Comparison of ENCODE assay signal across 5 cellular contexts in the genomic region with DNA sequence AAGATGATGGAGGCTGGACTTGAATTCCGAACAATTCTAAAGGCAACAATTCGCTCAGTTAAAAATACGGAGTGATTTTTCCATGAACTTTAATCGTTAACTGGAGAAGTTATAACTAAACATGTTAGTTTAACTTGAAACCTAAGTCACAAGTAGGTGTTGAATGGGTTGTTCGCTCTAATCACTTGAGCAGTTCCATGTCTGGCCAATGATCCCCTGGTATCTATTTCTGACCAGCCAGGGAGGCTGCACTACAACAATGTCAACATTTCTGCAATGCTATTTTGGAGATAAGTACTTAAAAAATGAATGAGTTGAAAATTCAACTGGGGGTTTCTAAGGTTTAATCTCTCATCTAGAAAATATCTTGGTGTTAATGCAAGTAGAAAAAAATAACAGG.
"Had no signal": no experiment of that assay in that cellular context is flagged by ENCODE, and none has a peak within 500 bp of the region (broad histone marks: within the 10 kb centered on the region; RNA-seq: fewer than 3 reads in every experiment).

No MANE protein-coding gene starts in this region.

- ATAC-seq: HepG2, K562 had no signal

- DNase-seq: IMR-90 had no signal

- H3K4me3 Mint-ChIP-seq: IgD-negative memory B cell had no signal

- H3K27ac ChIP-seq: HL-60 had no signal

- H3K27ac Mint-ChIP-seq: IgD-negative memory B cell had no signal

- H3K4me3 ChIP-seq: K562 had no signal
